In the genomic region with DNA sequence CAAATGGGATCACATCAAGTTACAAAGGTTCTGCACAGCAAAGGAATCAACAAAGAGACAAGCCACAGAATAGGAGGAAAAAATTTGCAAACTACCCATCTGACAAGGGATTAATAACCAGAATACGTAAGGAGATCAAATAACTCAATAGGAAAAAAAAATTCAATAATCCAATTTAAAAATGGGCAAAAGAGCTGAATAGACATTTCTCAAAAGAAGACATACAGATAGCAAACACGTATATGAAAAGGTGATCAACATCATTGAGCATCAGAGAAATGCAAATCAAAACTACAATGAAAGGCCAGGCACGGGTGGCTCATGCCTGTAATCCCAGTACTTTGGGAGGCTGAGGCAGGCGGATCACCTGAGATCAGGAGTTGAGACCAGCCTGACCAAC, we compare ENCODE assay signal across 25 cellular contexts. TPM values are rescaled to one million over a fixed set of nuclear protein-coding genes. Genes with fewer than 3 reads are reported as not detected.
"Had no signal": no experiment of that assay in that cellular context is flagged by ENCODE, and none has a peak within 500 bp of the region (broad histone marks: within the 10 kb centered on the region; RNA-seq: fewer than 3 reads in every experiment).

No MANE protein-coding gene starts in this region.

- H3K4me2 ChIP-seq: neural progenitor cell had no signal

- H3K27ac ChIP-seq: neural progenitor cell, ovary, parathyroid adenoma, psoas muscle, stomach, thoracic aorta, thyroid gland, tibial nerve, upper lobe of left lung, uterus had no signal

- H3K4me3 ChIP-seq: neural progenitor cell, ovary, psoas muscle, stomach, thoracic aorta, thyroid gland, tibial nerve, upper lobe of left lung, uterus had no signal

- DNase-seq: naive thymus-derived CD4-positive, alpha-beta T cell; natural killer cell; occipital lobe; ovary; psoas muscle; right cardiac atrium; small intestine; stimulated activated CD4-positive, alpha-beta T cell treated with anti-CD3 and anti-CD28 coated beads, Interleukin-15, amount 100 ng/mL, for 24 hours; stimulated activated CD4-positive, alpha-beta T cell treated with anti-CD3 and anti-CD28 coated beads, Interleukin-2, amount 100 ng/mL, for 24 hours; stimulated activated CD4-positive, alpha-beta T cell treated with anti-CD3 and anti-CD28 coated beads, Interleukin-2, amount 100 ng/mL, for 48 hours; stimulated activated CD4-positive, alpha-beta T cell treated with anti-CD3 and anti-CD28 coated beads, Interleukin-4, amount 100 ng/mL, for 24 hours; stimulated activated naive B cell treated with anti-CD40 and anti-IgM and Interleukin-4, amounts not matched to agents 10 μg/mL and 1 μg/mL and 100 μg/mL, for 72 hours; stimulated activated naive CD4-positive, alpha-beta T cell treated with Interleukin-2 at 50 U/mL for 16 hours; stomach; thyroid gland; trophoblast cell; upper lobe of left lung; uterus had no signal

- FAIRE-seq: small intestine had no signal

- H3K4me1 ChIP-seq: neural progenitor cell, psoas muscle, stomach, thyroid gland, tibial nerve, upper lobe of left lung, uterus had no signal

- H3K27me3 ChIP-seq: neural progenitor cell, ovary, stomach, thyroid gland, tibial nerve, upper lobe of left lung, uterus had no signal

- H3K36me3 ChIP-seq: neural progenitor cell, ovary, stomach, thoracic aorta, thyroid gland, tibial nerve, upper lobe of left lung, uterus had no signal

- H3K9me3 ChIP-seq: ovary, psoas muscle, stomach, thoracic aorta, thyroid gland, tibial nerve, upper lobe of left lung, uterus had no signal

- ATAC-seq: naive thymus-derived CD4-positive, alpha-beta T cell; natural killer cell; psoas muscle; right cardiac atrium; sciatic nerve; stimulated activated effector memory CD8-positive, alpha-beta T cell treated with anti-CD3 and anti-CD28 coated beads, Interleukin-12 subunit alpha, Interleukin-12 subunit beta, amount 100 ng/mL, for 72 hours; stimulated activated naive B cell treated with anti-CD40 and anti-IgM and Interleukin-4, amounts not matched to agents 10 μg/mL and 1 μg/mL and 100 μg/mL, for 72 hours had no signal

- H3K9ac ChIP-seq: neural progenitor cell, parathyroid adenoma had no signal

- H2AFZ ChIP-seq: neural progenitor cell, parathyroid adenoma had no signal

RNA-seq across cellular contexts. Expression of a gene that starts 23.5 kb away (rescaled TPM):
- total RNA-seq: natural killer cell had no signal

RNA-seq across cellular contexts. Expression of a gene that starts 39.0 kb away (rescaled TPM):
- total RNA-seq: skeletal muscle tissue had no signal
